In genomic region chr15:89002281-89002761, GRCh38 we compare ENCODE assay signal across 8 cellular contexts.
DNase-seq lines count a peak whose midpoint lies in the region; ATAC-seq and TF ChIP-seq lines count a peak whose summit lies in the region.

No MANE protein-coding gene starts in this region.

- no peak overlapping the region for H3K4me2 ChIP-seq in GM23338
- H3K4me2 ChIP-seq in PC-3 (ENCODE audit: low read length) = peak overlapping the region; percentile 49

- POLR2A ChIA-PET in PC-3 (lab: Charles Lee; ENCODE audit: unreplicated experiment) = no interaction called here

- H3K9me3 Mint-ChIP-seq in GM23338 (peaks cover 3% of the 10 kb centered on the region; the same call in 1 of the 3 replicates), type B pancreatic cell (no peaks in the 10 kb centered on the region)

- no peak overlapping the region for H3K9ac ChIP-seq in PC-3 (ENCODE audit: low read length)

- H3K4me3 Mint-ChIP-seq in GM23338 (peak overlapping the region; percentile 18; the same call in 1 of the 3 replicates), type B pancreatic cell (no peak overlapping the region)

- H3K36me3 Mint-ChIP-seq in GM23338 (ENCODE audit: low read depth) (peaks cover 30% of the 10 kb centered on the region), type B pancreatic cell (no peaks in the 10 kb centered on the region)

- peaks cover 70% of the 10 kb centered on the region for H3K4me1 Mint-ChIP-seq in GM23338
- H3K4me1 Mint-ChIP-seq in type B pancreatic cell (ENCODE audit: unreplicated experiment) = peaks cover 10% of the 10 kb centered on the region

- no TSS peak for BruUV-seq in PC-3 (replicated peaks; lab: Mats Ljungman, UMichigan)

- H3K4me1 ChIP-seq in GM23338 (ENCODE audit: insufficient read depth) (peaks cover 60% of the 10 kb centered on the region), PC-3 (ENCODE audit: insufficient read depth, low read length) (peaks cover 7% of the 10 kb centered on the region), right atrium auricular region (peaks cover 0 to 19% of the 10 kb centered on the region in 2 donors)

- H3K79me2 ChIP-seq in GM23338 (replicated peaks; ENCODE audit: insufficient read depth) (no peaks in the 10 kb centered on the region), PC-3 (ENCODE audit: low read length) (no peaks in the 10 kb centered on the region)

- H3K27me3 Mint-ChIP-seq in GM23338 (ENCODE audit: insufficient read depth, low read depth, poor library complexity) = peaks cover 16% of the 10 kb centered on the region
- H3K27me3 Mint-ChIP-seq in type B pancreatic cell = peaks cover 3% of the 10 kb centered on the region

- H3F3A ChIP-seq in GM23338 (replicated peaks; ENCODE audit: low read depth) = peaks cover 5% of the 10 kb centered on the region; the same call in 1 of the 2 replicates
- H3F3A ChIP-seq in PC-3 (ENCODE audit: low read length, unreplicated experiment) = no peaks in the 10 kb centered on the region

- no peaks in the 10 kb centered on the region for H3K9me2 ChIP-seq in GM23338 (ENCODE audit: insufficient read depth)
- no peaks in the 10 kb centered on the region for H3K9me2 ChIP-seq in PC-3 (replicated peaks; ENCODE audit: low read length)

- no peaks in the 10 kb centered on the region for H4K20me1 ChIP-seq in GM23338 (replicated peaks; ENCODE audit: insufficient read depth)
- H4K20me1 ChIP-seq in PC-3 (ENCODE audit: low read length) = no peaks in the 10 kb centered on the region

- intact Hi-C loops in PC-3 (cut with micrococcal nuclease) = no loop called here

- no peak overlapping the region for H2AFZ ChIP-seq in GM23338
- H2AFZ ChIP-seq in PC-3 (ENCODE audit: low read length) = no peak overlapping the region

- peak; percentile 94 for DNase-seq in EH (ENCODE audit: low read depth)
- no peak for DNase-seq in GM23338 (ENCODE audit: low spot score)
- DNase-seq in PC-3 = peak; percentile 55
- no peak for DNase-seq in right atrium auricular region (ENCODE audit: low spot score)
- DNase-seq in type B pancreatic cell (ENCODE audit: extremely low spot score, unreplicated experiment) = no peak
- no peak for DNase-seq in activated T-cell treated with anti-CD3 and anti-CD28 coated beads, Interleukin-2, amount 50 U/mL, for 1 hour
- DNase-seq in activated CD8-positive, alpha-beta memory T cell treated with anti-CD3 and anti-CD28 coated beads, Interleukin-2, amount 50 U/mL, for 48 hours = no peak
- no peak for DNase-seq in NCI-H1436 treated with DMSO at 0.1 percent for 48 hours (lab: John Stamatoyannopoulos, UW)

- no peaks in the 10 kb centered on the region for H3K9me3 ChIP-seq in PC-3 (ENCODE audit: low read length)
- no peaks in the 10 kb centered on the region for H3K9me3 ChIP-seq in right atrium auricular region

- CTCF ChIA-PET in PC-3 (lab: Charles Lee) = interaction anchor here (0.6 kb wide), 1 partner anchor 198 kb away, joined by 4 read pairs; no protein-coding TSS in a partner anchor

- H3K36me3 ChIP-seq in GM23338 (ENCODE audit: insufficient read depth) = no peaks in the 10 kb centered on the region
- H3K36me3 ChIP-seq in PC-3 (ENCODE audit: low read depth, low read length) = no peaks in the 10 kb centered on the region
- H3K36me3 ChIP-seq in right atrium auricular region = no peaks in the 10 kb centered on the region

- no peak overlapping the region for H3K4me3 ChIP-seq in GM23338
- H3K4me3 ChIP-seq in PC-3 (ENCODE audit: low read length) = no peak overlapping the region
- H3K4me3 ChIP-seq in right atrium auricular region = no peak overlapping the region

- TF ChIP-seq CTCF in GM23338 (conservative IDR thresholded peaks at IDR 0.05; ENCODE audit: low read depth in 2 of 2) = no peak
- no peak for TF ChIP-seq CTCF in PC-3 (conservative IDR thresholded peaks at IDR 0.05; ENCODE audit: low read depth, low read length)
- TF ChIP-seq CTCF in right atrium auricular region (IDR thresholded peaks at IDR 0.05) = no peak
- no peak for TF ChIP-seq CTCF in type B pancreatic cell (conservative IDR thresholded peaks at IDR 0.05)

- peak overlapping the region; percentile 47; the same call in 1 of the 2 replicates for H3K27ac Mint-ChIP-seq in GM23338
- no peak overlapping the region for H3K27ac Mint-ChIP-seq in type B pancreatic cell

- H3K27ac ChIP-seq in GM23338 (ENCODE audit: low read depth) (no peak overlapping the region), PC-3 (ENCODE audit: low read length) (no peak overlapping the region), right atrium auricular region (peak overlapping the region; percentile 72 to 74)

- H3K27me3 ChIP-seq in GM23338 (ENCODE audit: insufficient read depth) = peaks cover 7% of the 10 kb centered on the region; the same call in 1 of the 2 replicates
- H3K27me3 ChIP-seq in PC-3 (ENCODE audit: low read length) = no peaks in the 10 kb centered on the region
- no peaks in the 10 kb centered on the region for H3K27me3 ChIP-seq in right atrium auricular region

- ATAC-seq in GM23338 (no peak), PC-3 (peak; percentile 91)

TF ChIP-seq in GM23338, 12 proteins besides CTCF, POLR2A, EP300 and RAD21 (continues in another document):
- TF ChIP-seq REST (IDR thresholded peaks at IDR 0.05; ENCODE audit: unreplicated experiment) (no peak), EZH2phosphoT487 (IDR thresholded peaks at IDR 0.05; ENCODE audit: unreplicated experiment) (no peak), ETS1 (IDR thresholded peaks at IDR 0.05) (no peak), EZH2 (IDR thresholded peaks at IDR 0.05; ENCODE audit: low read depth, unreplicated experiment) (no peak), POLR2AphosphoS5 (IDR thresholded peaks at IDR 0.05; ENCODE audit: low read depth) (no peak), CREB1 (CRISPR knock-in tag; IDR thresholded peaks at IDR 0.05; ENCODE audit: low read depth) (no peak), ZNF114 (CRISPR knock-in tag; IDR thresholded peaks at IDR 0.05) (no peak)

Comparison
In these comparisons a context has a peak if more than half of its experiments do, and no peak if none do; other contexts are left out.
1. DNase-seq: peak in EH (single experiment) and PC-3 (single experiment); none in GM23338 (single experiment), right atrium auricular region (single experiment), type B pancreatic cell (single experiment), activated T-cell treated with anti-CD3 and anti-CD28 coated beads, Interleukin-2, amount 50 U/mL, for 1 hour (single experiment), activated CD8-positive, alpha-beta memory T cell treated with anti-CD3 and anti-CD28 coated beads, Interleukin-2, amount 50 U/mL, for 48 hours (single experiment) and NCI-H1436 treated with DMSO at 0.1 percent for 48 hours (single experiment).
2. H3K27ac ChIP-seq: peak in right atrium auricular region (2 of 2); none in GM23338 (single experiment) and PC-3 (single experiment).